ENCODE assay signal across 17 cellular contexts in genomic region chr9:84761137-84761808, GRCh38.
DNase-seq lines count a peak whose midpoint lies in the region; ATAC-seq and TF ChIP-seq lines count a peak whose summit lies in the region.
"Had no signal": no experiment of that assay in that cellular context is flagged by ENCODE, and none has a peak within 500 bp of the region (broad histone marks: within the 10 kb centered on the region; RNA-seq: fewer than 3 reads in every experiment).

No MANE protein-coding gene starts in this region.

- H3K4me3 ChIP-seq in Jurkat, Clone E6-1 (ENCODE audit: low read length): no peak overlapping the region
- H3K4me3 ChIP-seq in esophagus squamous epithelium (no peak overlapping the region), A673 (ENCODE audit: low read depth, low read length, poor library complexity, severe bottlenecking) (no peak overlapping the region)
- H3K4me3 ChIP-seq: MG63, tibial nerve had no signal

- H3K27ac ChIP-seq in esophagus squamous epithelium (no peak overlapping the region), A673 (ENCODE audit: low read depth, low read length, poor library complexity, severe bottlenecking) (no peak overlapping the region)
- H3K27ac ChIP-seq: foreskin keratinocyte, tibial nerve had no signal

- CTCF ChIA-PET in activated CD4-positive, alpha-beta T cell treated with anti-CD3 and anti-CD28 coated beads for 36 hours (lab: Charles Lee): no interaction called here
- CTCF ChIA-PET in A673 (lab: Charles Lee): no interaction called here

- peaks cover 0 to 7% (median 0%) of the 10 kb centered on the region in 3 donors for H3K4me1 ChIP-seq in esophagus squamous epithelium
- no peaks in the 10 kb centered on the region for H3K4me1 ChIP-seq in A673 (ENCODE audit: insufficient read depth, low read length, poor library complexity, severe bottlenecking)

- POLR2A ChIA-PET in activated CD4-positive, alpha-beta T cell treated with anti-CD3 and anti-CD28 coated beads for 36 hours (lab: Charles Lee): no interaction called here
- POLR2A ChIA-PET in A673 (lab: Charles Lee; ENCODE audit: low non-redundant PET): no interaction called here

- no peak for TF ChIP-seq POLR2A in esophagus squamous epithelium (IDR thresholded peaks at IDR 0.05)

- no peak for TF ChIP-seq CTCF in neural crest cell (conservative IDR thresholded peaks at IDR 0.05)
- no peak for TF ChIP-seq CTCF in esophagus squamous epithelium (IDR thresholded peaks at IDR 0.05)
- TF ChIP-seq CTCF in A673 (conservative IDR thresholded peaks at IDR 0.05; ENCODE audit: low read depth, low read length): no peak

- peak; percentile 85 for ATAC-seq in activated CD4-positive, alpha-beta T cell treated with anti-CD3 and anti-CD28 coated beads for 36 hours
- peak; percentile 49 for ATAC-seq in GM21786 (IDR thresholded peaks at IDR 0.05; ENCODE audit: unreplicated experiment)
- ATAC-seq in GM18861 (IDR thresholded peaks at IDR 0.05; ENCODE audit: unreplicated experiment): no peak
- ATAC-seq: effector memory CD8-positive, alpha-beta T cell; foreskin keratinocyte had no signal

- no peaks in the 10 kb centered on the region for H3K36me3 ChIP-seq in esophagus squamous epithelium
- H3K36me3 ChIP-seq in A673 (ENCODE audit: insufficient read depth, low read length, poor library complexity, severe bottlenecking): no peaks in the 10 kb centered on the region
- H3K36me3 ChIP-seq: MG63 had no signal

- intact Hi-C loops in activated CD4-positive, alpha-beta T cell treated with anti-CD3 and anti-CD28 coated beads for 36 hours (cut with DNase I, micrococcal nuclease): no loop called here
- intact Hi-C loops in esophagus squamous epithelium (cut with DNase I): no loop called here
- intact Hi-C loops in A673 (cut with micrococcal nuclease; ENCODE audit: unreplicated experiment): no loop called here

- no peaks in the 10 kb centered on the region for H3K36me3 Mint-ChIP-seq in activated CD4-positive, alpha-beta T cell treated with anti-CD3 and anti-CD28 coated beads for 36 hours (ENCODE audit: low read depth)
- peaks cover 6% of the 10 kb centered on the region for H3K36me3 Mint-ChIP-seq in neural crest cell (ENCODE audit: low read depth)
- H3K36me3 Mint-ChIP-seq: memory B cell had no signal

- H3K27me3 ChIP-seq in esophagus squamous epithelium (no peaks in the 10 kb centered on the region), A673 (replicated peaks; ENCODE audit: insufficient read depth, low read depth, low read length, poor library complexity) (no peaks in the 10 kb centered on the region)
- H3K27me3 ChIP-seq: foreskin keratinocyte, MG63, tibial nerve had no signal

- H3K4me3 Mint-ChIP-seq in activated CD4-positive, alpha-beta T cell treated with anti-CD3 and anti-CD28 coated beads for 36 hours: no peak overlapping the region
- H3K4me3 Mint-ChIP-seq in neural crest cell: no peak overlapping the region
- H3K4me3 Mint-ChIP-seq: effector memory CD8-positive, alpha-beta T cell; memory B cell had no signal

- no peak for DNase-seq in activated CD4-positive, alpha-beta T cell treated with anti-CD3 and anti-CD28 coated beads for 36 hours
- no peak for DNase-seq in activated CD4-positive, alpha-beta T cell treated with anti-CD3 and anti-CD28 coated beads for 4 hours
- peak; percentile 38 for DNase-seq in Jurkat, Clone E6-1 (ENCODE audit: low read depth, low spot score)
- no peak for DNase-seq in neural crest cell (ENCODE audit: low read depth, low spot score)
- no peak for DNase-seq in esophagus squamous epithelium (lab: John Stamatoyannopoulos, UW)
- no peak for DNase-seq in A673 (ENCODE audit: low spot score)
- DNase-seq: 8988T; activated naive CD4-positive, alpha-beta T cell; COR-L47; effector memory CD8-positive, alpha-beta T cell; foreskin keratinocyte; MG63; nucleus accumbens had no signal

- WGBS in esophagus squamous epithelium, 2 donors: 79 to 88% methylated on average over 2 of the region's 2 CpGs

- BruUV-seq in A673 (replicated peaks; lab: Mats Ljungman, UMichigan): no TSS peak

- no peak overlapping the region for H3K27ac Mint-ChIP-seq in activated CD4-positive, alpha-beta T cell treated with anti-CD3 and anti-CD28 coated beads for 36 hours
- peak overlapping the region; percentile 81 for H3K27ac Mint-ChIP-seq in neural crest cell (ENCODE audit: unreplicated experiment)
- H3K27ac Mint-ChIP-seq: effector memory CD8-positive, alpha-beta T cell; memory B cell had no signal

- no peaks in the 10 kb centered on the region for H3K27me3 Mint-ChIP-seq in activated CD4-positive, alpha-beta T cell treated with anti-CD3 and anti-CD28 coated beads for 36 hours
- H3K27me3 Mint-ChIP-seq in neural crest cell (ENCODE audit: low read depth): no peaks in the 10 kb centered on the region
- H3K27me3 Mint-ChIP-seq: effector memory CD8-positive, alpha-beta T cell; memory B cell had no signal

- H3K9me3 ChIP-seq in esophagus squamous epithelium: no peaks in the 10 kb centered on the region
- no peaks in the 10 kb centered on the region for H3K9me3 ChIP-seq in A673 (ENCODE audit: low read depth, low read length, poor library complexity, severe bottlenecking)
- H3K9me3 ChIP-seq: MG63, tibial nerve had no signal

- peaks cover 14% of the 10 kb centered on the region for H3K4me1 Mint-ChIP-seq in activated CD4-positive, alpha-beta T cell treated with anti-CD3 and anti-CD28 coated beads for 36 hours
- peaks cover 13% of the 10 kb centered on the region for H3K4me1 Mint-ChIP-seq in neural crest cell
- H3K4me1 Mint-ChIP-seq: memory B cell had no signal

- H3K9me3 Mint-ChIP-seq in activated CD4-positive, alpha-beta T cell treated with anti-CD3 and anti-CD28 coated beads for 36 hours (ENCODE audit: low read depth): no peaks in the 10 kb centered on the region
- peaks cover 9% of the 10 kb centered on the region for H3K9me3 Mint-ChIP-seq in neural crest cell
